ENCODE assay signal across 8 cellular contexts in genomic region chr1:226061793-226062557, GRCh38. TPM values are rescaled to one million over a fixed set of nuclear protein-coding genes. Genes with fewer than 3 reads are reported as not detected.
DNase-seq lines count a peak whose midpoint lies in the region; ATAC-seq and TF ChIP-seq lines count a peak whose summit lies in the region.

No MANE protein-coding gene starts in this region.

- peak overlapping the region; percentile 99 for H3K4me3 Mint-ChIP-seq in activated naive CD8-positive, alpha-beta T cell treated with anti-CD3 and anti-CD28 coated beads, Interleukin-2, amount 10 ng/mL, durations not matched to agents 7 days and 5 days

- peak overlapping the region; percentile 86 for H3K4me3 ChIP-seq in HUES6 (ENCODE audit: low read depth, low read length)
- H3K4me3 ChIP-seq in PC-3 (ENCODE audit: low read length), result peak overlapping the region; percentile 72

- H3F3A ChIP-seq in PC-3 (ENCODE audit: low read length, unreplicated experiment), result peaks cover 4% of the 10 kb centered on the region

- ATAC-seq in GM21576 (IDR thresholded peaks at IDR 0.05; ENCODE audit: unreplicated experiment) (peak; percentile 37), PC-3 (peak; percentile 72), Right ventricle myocardium inferior (peak; percentile 75)
- ATAC-seq in activated naive CD8-positive, alpha-beta T cell treated with anti-CD3 and anti-CD28 coated beads, Interleukin-2, amount 10 ng/mL, durations not matched to agents 7 days and 5 days (ENCODE audit: low read depth), result peak; percentile 68

- POLR2A ChIA-PET in PC-3 (lab: Charles Lee; ENCODE audit: unreplicated experiment), result interaction anchor here (0.5 to 1.7 kb wide), 16 partner anchors 21 to 717 kb away, joined by 3 to 13 read pairs (median 6); partner anchors contain the start of genes PARP1, SDE2 and SRP9
- POLR2A ChIA-PET in activated naive CD8-positive, alpha-beta T cell treated with anti-CD3 and anti-CD28 coated beads, Interleukin-2, amount 10 ng/mL, durations not matched to agents 7 days and 5 days (lab: Charles Lee), result interaction anchor here (0.5 to 7.4 kb wide), 42 partner anchors 8 to 821 kb away, joined by 3 to 287 read pairs (median 5); partner anchors contain the start of genes LBR, LIN9, PYCR2 and SDE2

- H3K27ac ChIP-seq in HUES6 (ENCODE audit: low read depth, low read length) (peak overlapping the region; percentile 100), PC-3 (ENCODE audit: low read length) (peak overlapping the region; percentile 85)

- H4K20me1 ChIP-seq in PC-3 (ENCODE audit: low read length), result peaks cover 37% of the 10 kb centered on the region

- H3K9ac ChIP-seq in ES-I3 (ENCODE audit: low read depth, low read length), result peak overlapping the region; percentile 84
- peak overlapping the region; percentile 98 for H3K9ac ChIP-seq in HUES6 (ENCODE audit: low read length)
- H3K9ac ChIP-seq in PC-3 (ENCODE audit: low read length), result peak overlapping the region; percentile 96

- H3K9me3 Mint-ChIP-seq in activated naive CD8-positive, alpha-beta T cell treated with anti-CD3 and anti-CD28 coated beads, Interleukin-2, amount 10 ng/mL, durations not matched to agents 7 days and 5 days, result no peaks in the 10 kb centered on the region

- H3K9me3 ChIP-seq in ES-I3 (ENCODE audit: control insufficient read depth, insufficient read depth, low read length) (no peaks in the 10 kb centered on the region), HUES6 (ENCODE audit: control insufficient read depth, insufficient read depth, low read depth, low read length) (no peaks in the 10 kb centered on the region), PC-3 (ENCODE audit: low read length) (no peaks in the 10 kb centered on the region)

- H3K36me3 Mint-ChIP-seq in activated naive CD8-positive, alpha-beta T cell treated with anti-CD3 and anti-CD28 coated beads, Interleukin-2, amount 10 ng/mL, durations not matched to agents 7 days and 5 days, result peaks cover 29% of the 10 kb centered on the region

- intact Hi-C loops in PC-3 (cut with micrococcal nuclease) (loop anchor here (1.0 kb wide), 1 partner anchor 63 kb away; the partner anchor contains the start of gene SDE2), Right ventricle myocardium inferior (cut with DNase I) (loop anchor here (1.0 to 5.0 kb wide), 2 partner anchors 63 to 125 kb away; partner anchors contain the start of genes ACBD3 and SDE2)

- peaks cover 24% of the 10 kb centered on the region for H3K4me1 Mint-ChIP-seq in activated naive CD8-positive, alpha-beta T cell treated with anti-CD3 and anti-CD28 coated beads, Interleukin-2, amount 10 ng/mL, durations not matched to agents 7 days and 5 days

- DNase-seq in PC-3 (peak; percentile 89), Right ventricle myocardium inferior (ENCODE audit: missing footprints) (peak; percentile 89), occipital lobe (lab: John Stamatoyannopoulos, UW) (peak; percentile 82), cortex of kidney (lab: John Stamatoyannopoulos, UW) (no peak)
- DNase-seq in activated naive CD8-positive, alpha-beta T cell treated with anti-CD3 and anti-CD28 coated beads, Interleukin-2, amount 10 ng/mL, durations not matched to agents 7 days and 5 days, result no peak

- H3K9me2 ChIP-seq in PC-3 (replicated peaks; ENCODE audit: low read length), result no peaks in the 10 kb centered on the region

- H3K4me1 ChIP-seq in ES-I3 (ENCODE audit: insufficient read depth, low read length) (peaks cover 18% of the 10 kb centered on the region; the same call in 1 of the 2 replicates), HUES6 (ENCODE audit: control insufficient read depth, insufficient read depth, low read length) (peaks cover 25% of the 10 kb centered on the region), PC-3 (ENCODE audit: insufficient read depth, low read length) (peaks cover 23% of the 10 kb centered on the region)

- H3K27me3 ChIP-seq in HUES6 (ENCODE audit: control insufficient read depth, insufficient read depth, low read length), result no peaks in the 10 kb centered on the region
- no peaks in the 10 kb centered on the region for H3K27me3 ChIP-seq in PC-3 (ENCODE audit: low read length)

- H3K4me2 ChIP-seq in PC-3 (ENCODE audit: low read length), result peak overlapping the region; percentile 90

- peaks cover 49% of the 10 kb centered on the region for H3K79me2 ChIP-seq in PC-3 (ENCODE audit: low read length)

- no TSS peak for BruUV-seq in PC-3 (replicated peaks; lab: Mats Ljungman, UMichigan)

- H3K36me3 ChIP-seq in ES-I3 (ENCODE audit: insufficient read depth, low read length), result peaks cover 9% of the 10 kb centered on the region
- H3K36me3 ChIP-seq in HUES6 (ENCODE audit: control insufficient read depth, insufficient read depth, low read length), result peaks cover 35% of the 10 kb centered on the region
- H3K36me3 ChIP-seq in PC-3 (ENCODE audit: low read depth, low read length), result peaks cover 23% of the 10 kb centered on the region

- TF ChIP-seq CTCF in PC-3 (conservative IDR thresholded peaks at IDR 0.05; ENCODE audit: low read depth, low read length), result no peak

- H2AFZ ChIP-seq in PC-3 (ENCODE audit: low read length), result peak overlapping the region; percentile 91

- H3K27ac Mint-ChIP-seq in activated naive CD8-positive, alpha-beta T cell treated with anti-CD3 and anti-CD28 coated beads, Interleukin-2, amount 10 ng/mL, durations not matched to agents 7 days and 5 days, result peak overlapping the region; percentile 73

- no peaks in the 10 kb centered on the region for H3K27me3 Mint-ChIP-seq in activated naive CD8-positive, alpha-beta T cell treated with anti-CD3 and anti-CD28 coated beads, Interleukin-2, amount 10 ng/mL, durations not matched to agents 7 days and 5 days

- CTCF ChIA-PET in PC-3 (lab: Charles Lee), result interaction anchor here (0.6 to 1.0 kb wide), 6 partner anchors 12 to 603 kb away, joined by 3 to 4 read pairs (median 3); partner anchors contain the start of gene SDE2

RNA-seq across cellular contexts. Expression of gene H3-3A, which starts 0.5 kb away (rescaled TPM):
- total RNA-seq in PC-3 (2014; rRNA removed) (196 and 273 TPM in 2 replicates), Right ventricle myocardium inferior (348 TPM), occipital lobe (371 TPM)
- total RNA-seq in activated naive CD8-positive, alpha-beta T cell treated with anti-CD3 and anti-CD28 coated beads, Interleukin-2, amount 10 ng/mL, durations not matched to agents 7 days and 5 days, result 100 to 1,000 TPM; 454 to 466 TPM

Comparison
In these comparisons a context has a peak if more than half of its experiments do, and no peak if none do; other contexts are left out.
1. DNase-seq: peak in PC-3 (single experiment), Right ventricle myocardium inferior (single experiment) and occipital lobe (single experiment); none in activated naive CD8-positive, alpha-beta T cell treated with anti-CD3 and anti-CD28 coated beads, Interleukin-2, amount 10 ng/mL, durations not matched to agents 7 days and 5 days (single experiment) and cortex of kidney (single experiment).
2. Peak in every context shown above with its lines, with median percentiles within 50 percentile points of each other: H3K9ac ChIP-seq and ATAC-seq.